In genomic region chr1:234169161-234169849, GRCh38 we compare ENCODE assay signal across 23 cellular contexts.
DNase-seq lines count a peak whose midpoint lies in the region; ATAC-seq and TF ChIP-seq lines count a peak whose summit lies in the region.
"Had no signal": no experiment of that assay in that cellular context is flagged by ENCODE, and none has a peak within 500 bp of the region (broad histone marks: within the 10 kb centered on the region; RNA-seq: fewer than 3 reads in every experiment).

No MANE protein-coding gene starts in this region.

- no peak overlapping the region for H2BK5ac ChIP-seq in mesenchymal stem cell (ENCODE audit: low read depth, low read length, poor library complexity, severe bottlenecking)

- H2AFZ ChIP-seq in mesenchymal stem cell (ENCODE audit: low read depth, low read length): no peak overlapping the region
- H2AFZ ChIP-seq: GM23338 had no signal

- POLR2A ChIA-PET in activated CD4-positive, alpha-beta memory T cell treated with anti-CD3 and anti-CD28 coated beads, Interleukin-2, amount 10 ng/mL, durations not matched to agents 7 days and 5 days (lab: Charles Lee): no interaction called here
- POLR2A ChIA-PET in activated CD4-positive, alpha-beta memory T cell treated with anti-CD3 and anti-CD28 coated beads for 36 hours (lab: Charles Lee): no interaction called here
- POLR2A ChIA-PET in HEK293 (lab: Yijun Ruan, JAX): interaction anchor here (0.6 kb wide), 1 partner anchor 1929 kb away, joined by 3 read pairs; no protein-coding TSS in a partner anchor
- POLR2A ChIA-PET in activated CD8-positive, alpha-beta T cell treated with anti-CD3 and anti-CD28 coated beads, Interleukin-2, amount 10 ng/mL, durations not matched to agents 7 days and 5 days (lab: Charles Lee): no interaction called here

- CTCF ChIA-PET in activated CD4-positive, alpha-beta memory T cell treated with anti-CD3 and anti-CD28 coated beads, Interleukin-2, amount 10 ng/mL, durations not matched to agents 7 days and 5 days (lab: Charles Lee): interaction anchor here (1.2 kb wide), 2 partner anchors 44 to 141 kb away, joined by 3 read pairs; no protein-coding TSS in a partner anchor
- CTCF ChIA-PET in activated CD4-positive, alpha-beta memory T cell treated with anti-CD3 and anti-CD28 coated beads for 36 hours (lab: Charles Lee): interaction anchor here (1.3 kb wide), 1 partner anchor 44 kb away, joined by 3 read pairs; no protein-coding TSS in a partner anchor
- CTCF ChIA-PET in HEK293 (lab: Yijun Ruan, JAX): interaction anchor here (0.7 to 1.5 kb wide), 4 partner anchors 44 to 489 kb away, joined by 3 read pairs; no protein-coding TSS in a partner anchor
- CTCF ChIA-PET in activated CD8-positive, alpha-beta T cell treated with anti-CD3 and anti-CD28 coated beads, Interleukin-2, amount 10 ng/mL, durations not matched to agents 7 days and 5 days (lab: Charles Lee): interaction anchor here (2.1 to 4.8 kb wide), 3 partner anchors 20 to 55 kb away, joined by 8 to 40 read pairs (median 38); no protein-coding TSS in a partner anchor

- peaks cover 9% of the 10 kb centered on the region for H3K27me3 Mint-ChIP-seq in activated CD4-positive, alpha-beta memory T cell treated with anti-CD3 and anti-CD28 coated beads, Interleukin-2, amount 10 ng/mL, durations not matched to agents 7 days and 5 days
- H3K27me3 Mint-ChIP-seq in activated CD4-positive, alpha-beta memory T cell treated with anti-CD3 and anti-CD28 coated beads for 36 hours: peaks cover 2% of the 10 kb centered on the region
- H3K27me3 Mint-ChIP-seq in activated CD8-positive, alpha-beta T cell treated with anti-CD3 and anti-CD28 coated beads, Interleukin-2, amount 10 ng/mL, durations not matched to agents 7 days and 5 days (ENCODE audit: low read depth): no peaks in the 10 kb centered on the region

- H3K9me3 ChIP-seq in HEK293 (ENCODE audit: control insufficient read depth, insufficient read depth, low read depth, low read length) (no peaks in the 10 kb centered on the region), mesenchymal stem cell (ENCODE audit: control insufficient read depth, low read length) (no peaks in the 10 kb centered on the region)
- H3K9me3 ChIP-seq: HAP-1 had no signal

- H3K4me3 ChIP-seq in HEK293 (ENCODE audit: low read depth, low read length): no peak overlapping the region
- H3K4me3 ChIP-seq in mesenchymal stem cell (ENCODE audit: insufficient read depth in 1 of 2, low read depth in 1 of 2, low read length in 2 of 2): no peak overlapping the region
- H3K4me3 ChIP-seq: GM12878, GM23338, HAP-1 had no signal

- H3K9ac ChIP-seq in mesenchymal stem cell (ENCODE audit: low read length): no peak overlapping the region

- peaks cover 2% of the 10 kb centered on the region for H3K9me3 Mint-ChIP-seq in activated CD4-positive, alpha-beta memory T cell treated with anti-CD3 and anti-CD28 coated beads, Interleukin-2, amount 10 ng/mL, durations not matched to agents 7 days and 5 days
- no peaks in the 10 kb centered on the region for H3K9me3 Mint-ChIP-seq in activated CD4-positive, alpha-beta memory T cell treated with anti-CD3 and anti-CD28 coated beads for 36 hours
- H3K9me3 Mint-ChIP-seq in activated CD8-positive, alpha-beta T cell treated with anti-CD3 and anti-CD28 coated beads, Interleukin-2, amount 10 ng/mL, durations not matched to agents 7 days and 5 days (ENCODE audit: insufficient read depth): peaks cover 19% of the 10 kb centered on the region
- H3K9me3 Mint-ChIP-seq: CD14-positive monocyte, GM23338 had no signal

- no peak overlapping the region for H2BK120ac ChIP-seq in mesenchymal stem cell (ENCODE audit: low read depth, low read length)

- H2BK15ac ChIP-seq in mesenchymal stem cell (ENCODE audit: low read depth, poor library complexity, severe bottlenecking): no peak overlapping the region

- no peaks in the 10 kb centered on the region for H3K79me1 ChIP-seq in mesenchymal stem cell (replicated peaks; ENCODE audit: low read length, poor library complexity, severe bottlenecking)

- H3K23ac ChIP-seq in mesenchymal stem cell (ENCODE audit: low read length in 2 of 2): no peak overlapping the region

- WGBS in mesenchymal stem cell: 76% methylated on average over 9 of the region's 9 CpGs

- no peak overlapping the region for H2AK5ac ChIP-seq in mesenchymal stem cell (ENCODE audit: low read length, severe bottlenecking)

- H3K27ac Mint-ChIP-seq in activated CD4-positive, alpha-beta memory T cell treated with anti-CD3 and anti-CD28 coated beads, Interleukin-2, amount 10 ng/mL, durations not matched to agents 7 days and 5 days: peak overlapping the region; percentile 6
- H3K27ac Mint-ChIP-seq in activated CD4-positive, alpha-beta memory T cell treated with anti-CD3 and anti-CD28 coated beads for 36 hours: no peak overlapping the region
- peak overlapping the region; percentile 87 for H3K27ac Mint-ChIP-seq in activated CD8-positive, alpha-beta T cell treated with anti-CD3 and anti-CD28 coated beads, Interleukin-2, amount 10 ng/mL, durations not matched to agents 7 days and 5 days
- H3K27ac Mint-ChIP-seq: GM23338 had no signal

- no peak overlapping the region for H3K18ac ChIP-seq in mesenchymal stem cell (ENCODE audit: low read depth in 1 of 2, low read length in 2 of 2)

- no peaks in the 10 kb centered on the region for H3K4me1 ChIP-seq in HEK293 (ENCODE audit: control insufficient read depth, insufficient read depth, low read length)
- H3K4me1 ChIP-seq in mesenchymal stem cell (ENCODE audit: control insufficient read depth, insufficient read depth, low read depth, low read length): no peaks in the 10 kb centered on the region
- H3K4me1 ChIP-seq: HAP-1 had no signal

- intact Hi-C loops in activated CD4-positive, alpha-beta memory T cell treated with anti-CD3 and anti-CD28 coated beads for 36 hours (cut with micrococcal nuclease): no loop called here

- H3K36me3 Mint-ChIP-seq in activated CD4-positive, alpha-beta memory T cell treated with anti-CD3 and anti-CD28 coated beads, Interleukin-2, amount 10 ng/mL, durations not matched to agents 7 days and 5 days (ENCODE audit: low read depth): peaks cover 2% of the 10 kb centered on the region
- H3K36me3 Mint-ChIP-seq in activated CD4-positive, alpha-beta memory T cell treated with anti-CD3 and anti-CD28 coated beads for 36 hours: no peaks in the 10 kb centered on the region
- peaks cover 32% of the 10 kb centered on the region for H3K36me3 Mint-ChIP-seq in activated CD8-positive, alpha-beta T cell treated with anti-CD3 and anti-CD28 coated beads, Interleukin-2, amount 10 ng/mL, durations not matched to agents 7 days and 5 days (ENCODE audit: low read depth)
- H3K36me3 Mint-ChIP-seq: CD14-positive monocyte had no signal

- no peak overlapping the region for H4K8ac ChIP-seq in mesenchymal stem cell (ENCODE audit: low read length)

- ATAC-seq in activated CD8-positive, alpha-beta T cell treated with anti-CD3 and anti-CD28 coated beads, Interleukin-2, amount 10 ng/mL, durations not matched to agents 7 days and 5 days: no peak
- no peak for ATAC-seq in GM18861 (IDR thresholded peaks at IDR 0.05; ENCODE audit: unreplicated experiment)
- ATAC-seq: GM12878, GM23338, HepG2 had no signal

- no peak overlapping the region for H3K27ac ChIP-seq in HEK293 (ENCODE audit: extremely low read depth, low read depth, low read length)
- H3K27ac ChIP-seq in mesenchymal stem cell (ENCODE audit: low read length, poor library complexity, severe bottlenecking): no peak overlapping the region

- no peak overlapping the region for H3K4ac ChIP-seq in mesenchymal stem cell (ENCODE audit: low read depth in 1 of 2, low read length in 2 of 2)

- no peak overlapping the region for H2BK12ac ChIP-seq in mesenchymal stem cell (ENCODE audit: low read length in 2 of 2)

- H3K4me1 Mint-ChIP-seq in activated CD4-positive, alpha-beta memory T cell treated with anti-CD3 and anti-CD28 coated beads, Interleukin-2, amount 10 ng/mL, durations not matched to agents 7 days and 5 days: peaks cover 43% of the 10 kb centered on the region
- H3K4me1 Mint-ChIP-seq in activated CD4-positive, alpha-beta memory T cell treated with anti-CD3 and anti-CD28 coated beads for 36 hours (ENCODE audit: low read depth): peaks cover 14% of the 10 kb centered on the region
- H3K4me1 Mint-ChIP-seq in activated CD8-positive, alpha-beta T cell treated with anti-CD3 and anti-CD28 coated beads, Interleukin-2, amount 10 ng/mL, durations not matched to agents 7 days and 5 days (ENCODE audit: low read depth): peaks cover 77% of the 10 kb centered on the region

- H3K36me3 ChIP-seq in HEK293 (ENCODE audit: control insufficient read depth in 2 of 2, insufficient read depth in 1 of 2, low read length in 2 of 2) (no peaks in the 10 kb centered on the region), mesenchymal stem cell (ENCODE audit: control insufficient read depth in 1 of 2, insufficient read depth in 2 of 2, low read depth in 1 of 2, low read length in 2 of 2) (no peaks in the 10 kb centered on the region)
- H3K36me3 ChIP-seq: HAP-1 had no signal

- H3K14ac ChIP-seq in mesenchymal stem cell (ENCODE audit: low read length in 2 of 2): no peak overlapping the region

- no peak overlapping the region for H3K4me3 Mint-ChIP-seq in activated CD4-positive, alpha-beta memory T cell treated with anti-CD3 and anti-CD28 coated beads, Interleukin-2, amount 10 ng/mL, durations not matched to agents 7 days and 5 days
- no peak overlapping the region for H3K4me3 Mint-ChIP-seq in activated CD4-positive, alpha-beta memory T cell treated with anti-CD3 and anti-CD28 coated beads for 36 hours
- H3K4me3 Mint-ChIP-seq in activated CD8-positive, alpha-beta T cell treated with anti-CD3 and anti-CD28 coated beads, Interleukin-2, amount 10 ng/mL, durations not matched to agents 7 days and 5 days: no peak overlapping the region
- H3K4me3 Mint-ChIP-seq: CD14-positive monocyte, GM23338 had no signal

- H4K91ac ChIP-seq in mesenchymal stem cell (ENCODE audit: low read length): peak overlapping the region; percentile 2

- DNase-seq in activated CD4-positive, alpha-beta memory T cell treated with anti-CD3 and anti-CD28 coated beads, Interleukin-2, amount 10 ng/mL, durations not matched to agents 7 days and 5 days: no peak
- no peak for DNase-seq in activated CD4-positive, alpha-beta memory T cell treated with anti-CD3 and anti-CD28 coated beads for 36 hours
- no peak for DNase-seq in activated CD8-positive, alpha-beta T cell treated with anti-CD3 and anti-CD28 coated beads, Interleukin-2, amount 10 ng/mL, durations not matched to agents 7 days and 5 days
- DNase-seq in mesenchymal stem cell (no peak), KBM-7 (no peak), NCI-H2029 treated with DMSO at 0.1 percent for 48 hours (lab: John Stamatoyannopoulos, UW) (no peak)
- DNase-seq: DMS79 treated with DMSO at 0.1 percent for 48 hours, KG1, MV-4-11, NCI-H1105 treated with DMSO at 0.1 percent for 48 hours, NCI-H1694, NCI-H2081 treated with DMSO at 0.1 percent for 48 hours, NCI-H2171 treated with DMSO at 0.1 percent for 48 hours, NCI-H524 treated with DMSO at 0.1 percent for 48 hours, OCI-M1, Right ventricle myocardium superior had no signal

- peaks cover 0 to 3% of the 10 kb centered on the region in 2 experiments for H3K27me3 ChIP-seq in mesenchymal stem cell (ENCODE audit: control insufficient read depth in 1 of 2, insufficient read depth in 1 of 2, low read length in 2 of 2)

- H3K4me2 ChIP-seq in mesenchymal stem cell (ENCODE audit: low read length, poor library complexity, severe bottlenecking): no peak overlapping the region
- H3K4me2 ChIP-seq: GM23338 had no signal

- TF ChIP-seq CTCF in HEK293 (tag by site-specific recombination; IDR thresholded peaks at IDR 0.05): no peak

- in situ Hi-C loops in KBM-7 (cut with MboI; ENCODE audit: low pct_unique_long_range_greater_than_20kb, low sequenced_read_pairs): no loop called here
